10 cellular contexts compared by ENCODE assay signal in genomic region chr15:24848050-24848449, GRCh38.
A peak's percentile ranks its signal among the peaks of the same experiment; 100 is the strongest.
DNase-seq lines count a peak whose midpoint lies in the region; ATAC-seq, FAIRE-seq and TF ChIP-seq lines count a peak whose summit lies in the region.
"Had no signal": no experiment of that assay in that cellular context is flagged by ENCODE, and none has a peak within 500 bp of the region (broad histone marks: within the 10 kb centered on the region; RNA-seq: fewer than 3 reads in every experiment).

No MANE protein-coding gene starts in this region.

- H3K27me3 ChIP-seq in muscle layer of duodenum (ENCODE audit: low read depth, low read length) = no peaks in the 10 kb centered on the region

- no peak for TF ChIP-seq CTCF in AG10803 (conservative IDR thresholded peaks at IDR 0.05; ENCODE audit: low read length)
- no peak for TF ChIP-seq CTCF in endothelial cell (IDR thresholded peaks at IDR 0.05; ENCODE audit: unreplicated experiment)

- ATAC-seq in stimulated activated effector memory CD8-positive, alpha-beta T cell treated with anti-CD3 and anti-CD28 coated beads, Interleukin-12 subunit alpha, Interleukin-12 subunit beta, amount 100 ng/mL, for 72 hours = no peak

- peaks cover 1% of the 10 kb centered on the region for H3K27me3 Mint-ChIP-seq in endothelial cell (ENCODE audit: unreplicated experiment)

- DNase-seq in AG10803 (ENCODE audit: low read depth) (peak; percentile 56), NCI-H2171 treated with DMSO at 0.1 percent for 48 hours (lab: John Stamatoyannopoulos, UW) (peak; percentile 79), endothelial cell (ENCODE audit: low spot score) (peak; percentile 38), NCI-H2107 treated with DMSO at 0.1 percent for 48 hours (lab: John Stamatoyannopoulos, UW; ENCODE audit: unreplicated experiment) (no peak), GM19239 (ENCODE audit: insufficient read length, low spot score) (no peak), NCI-H748 treated with DMSO at 0.1 percent for 48 hours (lab: John Stamatoyannopoulos, UW) (no peak)
- DNase-seq in stimulated activated effector memory CD8-positive, alpha-beta T cell treated with anti-CD3 and anti-CD28 coated beads, Interleukin-12 subunit alpha, Interleukin-12 subunit beta, amount 100 ng/mL, for 72 hours (ENCODE audit: low spot score in 2 of 2) = no peak

- H3K27ac Mint-ChIP-seq in endothelial cell (ENCODE audit: unreplicated experiment) = no peak overlapping the region
- H3K27ac Mint-ChIP-seq in stimulated activated effector memory CD8-positive, alpha-beta T cell treated with anti-CD3 and anti-CD28 coated beads, Interleukin-12 subunit alpha, Interleukin-12 subunit beta, amount 100 ng/mL, for 72 hours = no peak overlapping the region
- H3K27ac Mint-ChIP-seq: activated T-helper 2 cell treated with anti-CD3 and anti-CD28 coated beads, Interferon-gamma antibody, Interleukin-2, Interleukin-4, amounts not matched to agents 10 μg/mL and 5 μg/mL and 100 μg/mL, durations not matched to agents 14 hours and 24 hours and 36 hours had no signal

- peaks cover 0 to 3% of the 10 kb centered on the region in 2 donors for H3K9me3 ChIP-seq in muscle layer of duodenum (ENCODE audit: control insufficient read depth in 1 of 2, low read length in 2 of 2)

- H3K9me3 Mint-ChIP-seq in endothelial cell (ENCODE audit: unreplicated experiment) = no peaks in the 10 kb centered on the region
- peaks cover 6% of the 10 kb centered on the region for H3K9me3 Mint-ChIP-seq in stimulated activated effector memory CD8-positive, alpha-beta T cell treated with anti-CD3 and anti-CD28 coated beads, Interleukin-12 subunit alpha, Interleukin-12 subunit beta, amount 100 ng/mL, for 72 hours

- H3K4me3 ChIP-seq in AG10803 (ENCODE audit: low read length) (peak overlapping the region; percentile 54), muscle layer of duodenum (ENCODE audit: low read depth in 1 of 2, low read length in 2 of 2) (peak overlapping the region; percentile 49 to 50)

- H3K36me3 Mint-ChIP-seq in endothelial cell (ENCODE audit: low read depth, unreplicated experiment) = peaks cover 4% of the 10 kb centered on the region
- H3K36me3 Mint-ChIP-seq in stimulated activated effector memory CD8-positive, alpha-beta T cell treated with anti-CD3 and anti-CD28 coated beads, Interleukin-12 subunit alpha, Interleukin-12 subunit beta, amount 100 ng/mL, for 72 hours = no peaks in the 10 kb centered on the region

- FAIRE-seq in GM19239 (lab: Jason Lieb, UNC) = no peak

- no peak overlapping the region for H3K27ac ChIP-seq in muscle layer of duodenum (ENCODE audit: low read length)
- H3K27ac ChIP-seq: KMS-11 had no signal

- H3K4me1 Mint-ChIP-seq in endothelial cell (ENCODE audit: unreplicated experiment) = no peaks in the 10 kb centered on the region
- no peaks in the 10 kb centered on the region for H3K4me1 Mint-ChIP-seq in stimulated activated effector memory CD8-positive, alpha-beta T cell treated with anti-CD3 and anti-CD28 coated beads, Interleukin-12 subunit alpha, Interleukin-12 subunit beta, amount 100 ng/mL, for 72 hours

- H3K4me3 Mint-ChIP-seq in endothelial cell (ENCODE audit: unreplicated experiment) = peak overlapping the region; percentile 56
- no peak overlapping the region for H3K4me3 Mint-ChIP-seq in stimulated activated effector memory CD8-positive, alpha-beta T cell treated with anti-CD3 and anti-CD28 coated beads, Interleukin-12 subunit alpha, Interleukin-12 subunit beta, amount 100 ng/mL, for 72 hours

- H3K4me1 ChIP-seq in muscle layer of duodenum (ENCODE audit: control insufficient read depth in 1 of 2, insufficient read depth in 2 of 2, low read length in 2 of 2) = no peaks in the 10 kb centered on the region

- no peaks in the 10 kb centered on the region for H3K36me3 ChIP-seq in muscle layer of duodenum (ENCODE audit: control insufficient read depth in 1 of 2, insufficient read depth in 2 of 2, low read length in 2 of 2)

Comparison
In these comparisons a context has a peak if more than half of its experiments do, and no peak if none do; other contexts are left out.
1. DNase-seq: peak in AG10803 (single experiment), NCI-H2171 treated with DMSO at 0.1 percent for 48 hours (single experiment) and endothelial cell (single experiment); none in stimulated activated effector memory CD8-positive, alpha-beta T cell treated with anti-CD3 and anti-CD28 coated beads, Interleukin-12 subunit alpha, Interleukin-12 subunit beta, amount 100 ng/mL, for 72 hours (0 of 2), NCI-H2107 treated with DMSO at 0.1 percent for 48 hours (single experiment), GM19239 (single experiment) and NCI-H748 treated with DMSO at 0.1 percent for 48 hours (single experiment).